ENCODE assay signal across 15 cellular contexts in the genomic region with DNA sequence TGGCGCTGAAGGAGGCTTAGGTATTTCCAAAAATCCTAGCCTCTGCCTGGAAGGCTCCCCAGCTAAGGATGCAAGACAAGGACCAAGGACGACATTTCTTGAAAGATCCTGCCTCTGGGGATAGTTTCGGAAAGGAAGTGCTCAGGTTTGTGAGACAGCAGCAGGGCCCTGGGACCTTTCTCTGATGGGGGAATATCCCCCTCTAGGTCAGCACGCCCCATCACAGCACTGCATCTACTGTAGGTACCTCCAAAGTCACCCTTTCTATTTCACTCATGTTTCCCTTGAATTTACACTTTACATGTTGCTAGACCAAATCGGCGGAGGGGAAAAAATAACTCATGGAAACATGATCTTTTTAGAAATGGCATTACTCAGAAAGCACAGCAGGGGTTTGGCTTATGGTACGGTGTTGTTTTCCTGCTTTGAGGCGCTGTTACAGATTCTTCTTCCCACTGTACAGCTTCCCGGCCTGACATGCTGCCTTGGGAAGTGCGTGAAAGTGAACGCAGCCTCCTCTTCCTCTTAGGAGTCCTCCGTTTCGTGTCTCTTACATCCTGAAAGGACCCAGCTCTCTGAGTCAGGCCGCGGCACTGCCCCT.
DNase-seq lines count a peak whose midpoint lies in the region; ATAC-seq and TF ChIP-seq lines count a peak whose summit lies in the region.
"Had no signal": no experiment of that assay in that cellular context is flagged by ENCODE, and none has a peak within 500 bp of the region (broad histone marks: within the 10 kb centered on the region; RNA-seq: fewer than 3 reads in every experiment).

No MANE protein-coding gene starts in this region.

- H3K27ac Mint-ChIP-seq in naive thymus-derived CD8-positive, alpha-beta T cell, result no peak overlapping the region
- H3K27ac Mint-ChIP-seq: B cell, immature natural killer cell had no signal

- no peak overlapping the region for H3K27ac ChIP-seq in WERI-Rb-1
- H3K27ac ChIP-seq: KMS-11 had no signal

- no peak for ATAC-seq in naive thymus-derived CD8-positive, alpha-beta T cell
- ATAC-seq in HG03025 (IDR thresholded peaks at IDR 0.05; ENCODE audit: low FRiP score, unreplicated experiment), result no peak

- no peaks in the 10 kb centered on the region for H3K36me3 ChIP-seq in H7 (replicated peaks; ENCODE audit: control insufficient read depth, insufficient read depth, low read length)
- no peaks in the 10 kb centered on the region for H3K36me3 ChIP-seq in WERI-Rb-1

- H3K4me3 ChIP-seq in AG09309 (ENCODE audit: control insufficient read depth, low read depth, low read length) (no peak overlapping the region), H7 (ENCODE audit: insufficient read depth, low read depth, low read length) (no peak overlapping the region), WERI-Rb-1 (ENCODE audit: low read depth, low read length) (peak overlapping the region; percentile 5; the same call in 1 of the 2 replicates)

- peak; percentile 5 for DNase-seq in AG09309 (ENCODE audit: low read depth)
- peak; percentile 31 for DNase-seq in H7
- DNase-seq in WERI-Rb-1, result no peak
- peak; percentile 33 for DNase-seq in mesenteric fat pad (ENCODE audit: low spot score)
- DNase-seq in NCI-H2196 (lab: John Stamatoyannopoulos, UW; ENCODE audit: unreplicated experiment), result no peak
- DNase-seq in naive thymus-derived CD8-positive, alpha-beta T cell, result no peak
- no peak for DNase-seq in putamen (ENCODE audit: low spot score)
- DNase-seq: DMS79; effector CD8-positive, alpha-beta T cell; foreskin melanocyte; immature natural killer cell; stimulated activated CD8-positive, alpha-beta memory T cell treated with anti-CD3 and anti-CD28 coated beads, Interleukin-4, amount 100 ng/mL, for 48 hours had no signal

- H3K9me3 Mint-ChIP-seq in naive thymus-derived CD8-positive, alpha-beta T cell, result peaks cover 0 to 4% (median 0%) of the 10 kb centered on the region in 9 donors

- POLR2A ChIA-PET in naive thymus-derived CD8-positive, alpha-beta T cell (lab: Charles Lee), result no interaction called here

- H3K4me3 Mint-ChIP-seq in naive thymus-derived CD8-positive, alpha-beta T cell, result no peak overlapping the region
- H3K4me3 Mint-ChIP-seq: B cell, immature natural killer cell had no signal

- no peak for TF ChIP-seq CTCF in AG09309 (IDR thresholded peaks at IDR 0.05; ENCODE audit: control insufficient read depth, insufficient read depth, low read depth, low read length, missing control alignments)
- TF ChIP-seq CTCF in WERI-Rb-1 (IDR thresholded peaks at IDR 0.05; ENCODE audit: low read depth, low read length), result no peak

- peaks cover 14 to 18% (median 16%) of the 10 kb centered on the region in 4 donors for H3K4me1 Mint-ChIP-seq in naive thymus-derived CD8-positive, alpha-beta T cell
- H3K4me1 Mint-ChIP-seq: immature natural killer cell had no signal

- no peaks in the 10 kb centered on the region for H3K9me3 ChIP-seq in WERI-Rb-1 (ENCODE audit: severe bottlenecking)

- H3K36me3 Mint-ChIP-seq in naive thymus-derived CD8-positive, alpha-beta T cell, result peaks cover 0 to 11% (median 4%) of the 10 kb centered on the region in 3 donors
- H3K36me3 Mint-ChIP-seq: immature natural killer cell had no signal

- H3K27me3 Mint-ChIP-seq in naive thymus-derived CD8-positive, alpha-beta T cell, result peaks cover 32 to 55% (median 49%) of the 10 kb centered on the region in 5 donors

- H3K27me3 ChIP-seq in H7 (ENCODE audit: control insufficient read depth, insufficient read depth, low read length), result peaks cover 18% of the 10 kb centered on the region
- peaks cover 3% of the 10 kb centered on the region for H3K27me3 ChIP-seq in WERI-Rb-1 (ENCODE audit: insufficient read depth, low read depth, severe bottlenecking)

Comparison
In these comparisons a context has a peak if more than half of its experiments do, and no peak if none do; other contexts are left out.
1. DNase-seq: peak in AG09309 (single experiment), H7 (single experiment) and mesenteric fat pad (single experiment); none in WERI-Rb-1 (single experiment), NCI-H2196 (single experiment), naive thymus-derived CD8-positive, alpha-beta T cell (0 of 10) and putamen (single experiment).